ENCODE assay signal across 16 cellular contexts in genomic region chr11:131609921-131610320, GRCh38.
DNase-seq lines count a peak whose midpoint lies in the region; ATAC-seq, FAIRE-seq and TF ChIP-seq lines count a peak whose summit lies in the region.
"Had no signal": no experiment of that assay in that cellular context is flagged by ENCODE, and none has a peak within 500 bp of the region (broad histone marks: within the 10 kb centered on the region; RNA-seq: fewer than 3 reads in every experiment).

No MANE protein-coding gene starts in this region.

- H3K27ac Mint-ChIP-seq in CD8-positive, alpha-beta memory T cell = no peak overlapping the region
- H3K27ac Mint-ChIP-seq: CD4-positive, alpha-beta T cell; IgD-negative memory B cell had no signal

- POLR2A ChIA-PET in OCI-LY7 (lab: Charles Lee) = interaction anchor here (1.2 kb wide), 1 partner anchor 20 kb away, joined by 3 read pairs; no protein-coding TSS in a partner anchor
- POLR2A ChIA-PET in CD8-positive, alpha-beta memory T cell (lab: Charles Lee) = no interaction called here

- no peaks in the 10 kb centered on the region for H3K79me2 ChIP-seq in OCI-LY7 (ENCODE audit: insufficient read depth, low read depth, low read length)

- ATAC-seq in HG02852 (IDR thresholded peaks at IDR 0.05; ENCODE audit: unreplicated experiment) (no peak), pancreas (no peak)
- ATAC-seq: HCT116 had no signal

- H3K4me1 Mint-ChIP-seq in CD8-positive, alpha-beta memory T cell = no peaks in the 10 kb centered on the region
- H3K4me1 Mint-ChIP-seq: IgD-negative memory B cell had no signal

- no TSS peak for BruUV-seq in OCI-LY7 (replicated peaks; lab: Mats Ljungman, UMichigan)

- FAIRE-seq in pancreas (lab: Jason Lieb, UNC) = no peak
- FAIRE-seq: D721Med had no signal

- peak; percentile 58 for DNase-seq in AG10803 (ENCODE audit: low read depth)
- DNase-seq in M059J (ENCODE audit: low read depth) = peak; percentile 6
- DNase-seq in dorsolateral prefrontal cortex = no peak
- DNase-seq in putamen (ENCODE audit: low spot score) = peak; percentile 76
- DNase-seq in OCI-LY7 (ENCODE audit: low spot score) = no peak
- DNase-seq in pancreas = no peak
- no peak for DNase-seq in CD8-positive, alpha-beta memory T cell
- DNase-seq: 8988T; CD4-positive, alpha-beta T cell; NCI-H1694; NCI-H2107 had no signal

- H3K36me3 ChIP-seq in OCI-LY7 (ENCODE audit: insufficient read depth, low read length) (no peaks in the 10 kb centered on the region), pancreas (no peaks in the 10 kb centered on the region)
- H3K36me3 ChIP-seq in CD8-positive, alpha-beta memory T cell (ENCODE audit: insufficient read depth, low read length) = no peaks in the 10 kb centered on the region

- no peak for TF ChIP-seq CTCF in AG10803 (conservative IDR thresholded peaks at IDR 0.05; ENCODE audit: low read length)
- TF ChIP-seq CTCF in dorsolateral prefrontal cortex (IDR thresholded peaks at IDR 0.05 in 54 of 56, conservative IDR thresholded peaks at IDR 0.05 in 2 of 56; ENCODE audit: low read depth in 1 of 56, partially characterized antibody in 56 of 56) = no peak
- no peak for TF ChIP-seq CTCF in OCI-LY7 (conservative IDR thresholded peaks at IDR 0.05; ENCODE audit: low read length)
- no peak for TF ChIP-seq CTCF in pancreas (IDR thresholded peaks at IDR 0.05)

- H3K9me3 Mint-ChIP-seq in CD8-positive, alpha-beta memory T cell = peaks cover 3 to 7% (median 7%) of the 10 kb centered on the region in 5 donors

- H3K9me2 ChIP-seq in OCI-LY7 (ENCODE audit: insufficient read depth, low read length) = no peaks in the 10 kb centered on the region

- H2AFZ ChIP-seq in OCI-LY7 (ENCODE audit: low read length) = no peak overlapping the region
- H2AFZ ChIP-seq: PC-9 had no signal

- H3K27ac ChIP-seq in dorsolateral prefrontal cortex (peak overlapping the region in 58 of 59 donors; percentile 10 to 98 (median 90)), OCI-LY7 (ENCODE audit: low read depth, low read length, poor library complexity, severe bottlenecking) (no peak overlapping the region), pancreas (no peak overlapping the region)
- no peak overlapping the region for H3K27ac ChIP-seq in CD8-positive, alpha-beta memory T cell (ENCODE audit: low read depth, low read length)
- H3K27ac ChIP-seq: PC-9 had no signal

- H3K36me3 Mint-ChIP-seq in CD8-positive, alpha-beta memory T cell = no peaks in the 10 kb centered on the region
- H3K36me3 Mint-ChIP-seq: IgD-negative memory B cell had no signal

- CTCF ChIA-PET in OCI-LY7 (lab: Charles Lee; ENCODE audit: unreplicated experiment) = interaction anchor here (0.6 kb wide), 1 partner anchor 44 kb away, joined by 3 read pairs; no protein-coding TSS in a partner anchor
- CTCF ChIA-PET in CD8-positive, alpha-beta memory T cell (lab: Charles Lee) = no interaction called here

- peaks cover 0 to 4% of the 10 kb centered on the region in 2 donors for H3K27me3 Mint-ChIP-seq in CD8-positive, alpha-beta memory T cell

- WGBS in pancreas, 2 donors = 45 to 62% methylated on average over 3 of the region's 3 CpGs

- H3K4me2 ChIP-seq in OCI-LY7 (ENCODE audit: low read length) = no peak overlapping the region
- H3K4me2 ChIP-seq: PC-9 had no signal

- no peak overlapping the region for H3K4me3 Mint-ChIP-seq in CD8-positive, alpha-beta memory T cell
- H3K4me3 Mint-ChIP-seq: CD4-positive, alpha-beta T cell; IgD-negative memory B cell had no signal

- H3K4me1 ChIP-seq in OCI-LY7 (ENCODE audit: insufficient read depth, low read length, poor library complexity, severe bottlenecking) (no peaks in the 10 kb centered on the region), pancreas (no peaks in the 10 kb centered on the region)
- H3K4me1 ChIP-seq in CD8-positive, alpha-beta memory T cell (ENCODE audit: insufficient read depth, low read length) = no peaks in the 10 kb centered on the region

- no peaks in the 10 kb centered on the region for H3K27me3 ChIP-seq in dorsolateral prefrontal cortex
- H3K27me3 ChIP-seq in pancreas = peaks cover 0 to 2% (median 0%) of the 10 kb centered on the region in 4 donors
- no peaks in the 10 kb centered on the region for H3K27me3 ChIP-seq in CD8-positive, alpha-beta memory T cell (ENCODE audit: insufficient read depth, low read length, poor library complexity, severe bottlenecking)

- H3K4me3 ChIP-seq in AG10803 (ENCODE audit: low read length) = no peak overlapping the region
- H3K4me3 ChIP-seq in dorsolateral prefrontal cortex = peak overlapping the region in 4 of 59 donors; percentile 2 to 13 (median 4)
- no peak overlapping the region for H3K4me3 ChIP-seq in OCI-LY7 (ENCODE audit: low read depth, low read length, poor library complexity, severe bottlenecking)
- no peak overlapping the region for H3K4me3 ChIP-seq in pancreas
- no peak overlapping the region for H3K4me3 ChIP-seq in CD8-positive, alpha-beta memory T cell (ENCODE audit: low read length)
- H3K4me3 ChIP-seq: PC-9 had no signal

- intact Hi-C loops in dorsolateral prefrontal cortex (cut with DNase I) (no loop called here), OCI-LY7 (cut with micrococcal nuclease; ENCODE audit: unreplicated experiment) (no loop called here), pancreas (cut with DNase I) (no loop called here)

- no peaks in the 10 kb centered on the region for H3K9me3 ChIP-seq in OCI-LY7 (ENCODE audit: low read length)
- no peaks in the 10 kb centered on the region for H3K9me3 ChIP-seq in pancreas
- H3K9me3 ChIP-seq in CD8-positive, alpha-beta memory T cell (ENCODE audit: low read length) = no peaks in the 10 kb centered on the region

- no peaks in the 10 kb centered on the region for H4K20me1 ChIP-seq in OCI-LY7 (ENCODE audit: insufficient read depth, low read length)

Comparison
In these comparisons a context has a peak if more than half of its experiments do, and no peak if none do; other contexts are left out.
1. DNase-seq: peak in AG10803 (single experiment), M059J (single experiment) and putamen (single experiment); none in dorsolateral prefrontal cortex (0 of 10), OCI-LY7 (single experiment), pancreas (0 of 6) and CD8-positive, alpha-beta memory T cell (0 of 5).
2. H3K27ac ChIP-seq: peak in dorsolateral prefrontal cortex (58 of 59); none in OCI-LY7 (single experiment), pancreas (0 of 4) and CD8-positive, alpha-beta memory T cell (single experiment).